Comparison of ENCODE assay signal across 9 cellular contexts in genomic region chr10:92742331-92743228, GRCh38. TPM values are rescaled to one million over a fixed set of nuclear protein-coding genes. Genes with fewer than 3 reads are reported as not detected.
A peak's percentile ranks its signal among the peaks of the same experiment; 100 is the strongest.
DNase-seq lines count a peak whose midpoint lies in the region; ATAC-seq lines count a peak whose summit lies in the region.
"Had no signal": no experiment of that assay in that cellular context is flagged by ENCODE, and none has a peak within 500 bp of the region (broad histone marks: within the 10 kb centered on the region; RNA-seq: fewer than 3 reads in every experiment).

No MANE protein-coding gene starts in this region.

- H3K9me3 Mint-ChIP-seq in stimulated activated memory B cell treated with anti-CD40 and anti-IgM and Interleukin-4, amounts not matched to agents 10 μg/mL and 1 μg/mL and 100 μg/mL, for 72 hours: peaks cover 7% of the 10 kb centered on the region
- H3K9me3 Mint-ChIP-seq: stimulated activated naive CD8-positive, alpha-beta T cell treated with anti-CD3 and anti-CD28 coated beads, Interleukin-15, Interleukin-2, amounts not matched to agents 100 ng/mL and 50 ng/mL, for 24 hours had no signal

- DNase-seq in GM19240 (ENCODE audit: insufficient read length, low spot score) (peak; percentile 62), NOMO-1 (lab: John Stamatoyannopoulos, UW; ENCODE audit: unreplicated experiment in 2 of 2) (peak; percentile 81 to 96), HT-29 (ENCODE audit: low spot score) (no peak), NCI-H1417 (lab: John Stamatoyannopoulos, UW) (no peak), HK-2 (ENCODE audit: unreplicated experiment) (no peak)

- peaks cover 57% of the 10 kb centered on the region for H3K4me1 Mint-ChIP-seq in stimulated activated memory B cell treated with anti-CD40 and anti-IgM and Interleukin-4, amounts not matched to agents 10 μg/mL and 1 μg/mL and 100 μg/mL, for 72 hours

- peak; percentile 98 for ATAC-seq in HG02885 (IDR thresholded peaks at IDR 0.05; ENCODE audit: poor library complexity, unreplicated experiment)
- ATAC-seq in stimulated activated memory B cell treated with anti-CD40 and anti-IgM and Interleukin-4, amounts not matched to agents 10 μg/mL and 1 μg/mL and 100 μg/mL, for 72 hours: peak; percentile 97
- ATAC-seq: gastroesophageal sphincter had no signal

- H3K36me3 Mint-ChIP-seq in stimulated activated memory B cell treated with anti-CD40 and anti-IgM and Interleukin-4, amounts not matched to agents 10 μg/mL and 1 μg/mL and 100 μg/mL, for 72 hours: peaks cover 6% of the 10 kb centered on the region

- H3K27ac Mint-ChIP-seq in stimulated activated memory B cell treated with anti-CD40 and anti-IgM and Interleukin-4, amounts not matched to agents 10 μg/mL and 1 μg/mL and 100 μg/mL, for 72 hours: peak overlapping the region; percentile 89
- H3K27ac Mint-ChIP-seq: stimulated activated naive CD8-positive, alpha-beta T cell treated with anti-CD3 and anti-CD28 coated beads, Interleukin-15, Interleukin-2, amounts not matched to agents 100 ng/mL and 50 ng/mL, for 24 hours had no signal

- no peaks in the 10 kb centered on the region for H3K27me3 Mint-ChIP-seq in stimulated activated memory B cell treated with anti-CD40 and anti-IgM and Interleukin-4, amounts not matched to agents 10 μg/mL and 1 μg/mL and 100 μg/mL, for 72 hours

- peak overlapping the region; percentile 49 for H3K4me3 Mint-ChIP-seq in stimulated activated memory B cell treated with anti-CD40 and anti-IgM and Interleukin-4, amounts not matched to agents 10 μg/mL and 1 μg/mL and 100 μg/mL, for 72 hours
- H3K4me3 Mint-ChIP-seq: stimulated activated naive CD8-positive, alpha-beta T cell treated with anti-CD3 and anti-CD28 coated beads, Interleukin-15, Interleukin-2, amounts not matched to agents 100 ng/mL and 50 ng/mL, for 24 hours had no signal

RNA-seq across cellular contexts. Expression of gene HHEX, which starts 52.8 kb away (rescaled TPM):
- 1.4 and 2.0 TPM in 2 replicates for total RNA-seq in HT-29 (2014; rRNA removed; shearing (Covaris generic))

Comparison
In these comparisons a context has a peak if more than half of its experiments do, and no peak if none do; other contexts are left out.
1. DNase-seq: peak in GM19240 (single experiment) and NOMO-1 (2 of 2); none in HT-29 (single experiment), NCI-H1417 (0 of 3) and HK-2 (single experiment).